In genomic region chr2:199850250-199850717, GRCh38 we compare ENCODE assay signal across 8 cellular contexts. TPM values are rescaled to one million over a fixed set of nuclear protein-coding genes. Genes with fewer than 3 reads are reported as not detected.
DNase-seq lines count a peak whose midpoint lies in the region; ATAC-seq and TF ChIP-seq lines count a peak whose summit lies in the region.

No MANE protein-coding gene starts in this region.

- no peak for TF ChIP-seq CTCF in AG10803 (conservative IDR thresholded peaks at IDR 0.05; ENCODE audit: low read length)

- no peaks in the 10 kb centered on the region for H3K9me3 Mint-ChIP-seq in IgD-negative memory B cell
- no peaks in the 10 kb centered on the region for H3K9me3 Mint-ChIP-seq in natural killer cell treated with Interleukin-12 subunit alpha and Interleukin-12 subunit beta and Interleukin-15 and Interleukin-18, amount 100 ng/mL, for 72 hours

- DNase-seq in AG10803 (ENCODE audit: low read depth) (no peak), globus pallidus (ENCODE audit: low spot score) (no peak), NCI-H1105 treated with DMSO at 0.1 percent for 48 hours (lab: John Stamatoyannopoulos, UW) (no peak)
- DNase-seq in natural killer cell treated with Interleukin-12 subunit alpha and Interleukin-12 subunit beta and Interleukin-15 and Interleukin-18, amount 100 ng/mL, for 72 hours (ENCODE audit: low spot score): no peak

- H3K4me1 Mint-ChIP-seq in IgD-negative memory B cell: peaks cover 3 to 5% (median 4%) of the 10 kb centered on the region in 3 donors
- H3K4me1 Mint-ChIP-seq in natural killer cell treated with Interleukin-12 subunit alpha and Interleukin-12 subunit beta and Interleukin-15 and Interleukin-18, amount 100 ng/mL, for 72 hours (ENCODE audit: low read depth in 2 of 2): peaks cover 5 to 6% of the 10 kb centered on the region in 2 donors

- H3K36me3 Mint-ChIP-seq in IgD-negative memory B cell: no peaks in the 10 kb centered on the region
- no peaks in the 10 kb centered on the region for H3K36me3 Mint-ChIP-seq in natural killer cell treated with Interleukin-12 subunit alpha and Interleukin-12 subunit beta and Interleukin-15 and Interleukin-18, amount 100 ng/mL, for 72 hours

- ATAC-seq in natural killer cell treated with Interleukin-12 subunit alpha and Interleukin-12 subunit beta and Interleukin-15 and Interleukin-18, amount 100 ng/mL, for 72 hours: no peak
- ATAC-seq in GM19023 (IDR thresholded peaks at IDR 0.05; ENCODE audit: unreplicated experiment) (no peak), GM18907 (IDR thresholded peaks at IDR 0.05; ENCODE audit: unreplicated experiment) (no peak)

- H3K27ac Mint-ChIP-seq in IgD-negative memory B cell: peak overlapping the region in 1 of 3 donors; percentile 64
- H3K27ac Mint-ChIP-seq in natural killer cell treated with Interleukin-12 subunit alpha and Interleukin-12 subunit beta and Interleukin-15 and Interleukin-18, amount 100 ng/mL, for 72 hours: no peak overlapping the region

- H3K4me3 Mint-ChIP-seq in IgD-negative memory B cell: peak overlapping the region; percentile 77 to 89 (median 84)
- H3K4me3 Mint-ChIP-seq in natural killer cell treated with Interleukin-12 subunit alpha and Interleukin-12 subunit beta and Interleukin-15 and Interleukin-18, amount 100 ng/mL, for 72 hours: peak overlapping the region; percentile 52

- peak overlapping the region; percentile 79 for H3K27ac ChIP-seq in cingulate gyrus (ENCODE audit: low read depth, low read length)

- H3K4me3 ChIP-seq in AG10803 (ENCODE audit: low read length): peak overlapping the region; percentile 74

- H3K27me3 Mint-ChIP-seq in IgD-negative memory B cell: no peaks in the 10 kb centered on the region
- peaks cover 0 to 5% of the 10 kb centered on the region in 2 donors for H3K27me3 Mint-ChIP-seq in natural killer cell treated with Interleukin-12 subunit alpha and Interleukin-12 subunit beta and Interleukin-15 and Interleukin-18, amount 100 ng/mL, for 72 hours

RNA-seq across cellular contexts. Expression of gene FTCDNL1, which starts 0.7 kb away (rescaled TPM):
- 2.0 TPM for polyA plus RNA-seq in IgD-negative memory B cell
- total RNA-seq in natural killer cell treated with Interleukin-12 subunit alpha and Interleukin-12 subunit beta and Interleukin-15 and Interleukin-18, amount 100 ng/mL, for 72 hours: 1 to 10 TPM in 1 of 2 donors, under 1 TPM in 1; 0.48 to 2.2 TPM
